In the genomic region with DNA sequence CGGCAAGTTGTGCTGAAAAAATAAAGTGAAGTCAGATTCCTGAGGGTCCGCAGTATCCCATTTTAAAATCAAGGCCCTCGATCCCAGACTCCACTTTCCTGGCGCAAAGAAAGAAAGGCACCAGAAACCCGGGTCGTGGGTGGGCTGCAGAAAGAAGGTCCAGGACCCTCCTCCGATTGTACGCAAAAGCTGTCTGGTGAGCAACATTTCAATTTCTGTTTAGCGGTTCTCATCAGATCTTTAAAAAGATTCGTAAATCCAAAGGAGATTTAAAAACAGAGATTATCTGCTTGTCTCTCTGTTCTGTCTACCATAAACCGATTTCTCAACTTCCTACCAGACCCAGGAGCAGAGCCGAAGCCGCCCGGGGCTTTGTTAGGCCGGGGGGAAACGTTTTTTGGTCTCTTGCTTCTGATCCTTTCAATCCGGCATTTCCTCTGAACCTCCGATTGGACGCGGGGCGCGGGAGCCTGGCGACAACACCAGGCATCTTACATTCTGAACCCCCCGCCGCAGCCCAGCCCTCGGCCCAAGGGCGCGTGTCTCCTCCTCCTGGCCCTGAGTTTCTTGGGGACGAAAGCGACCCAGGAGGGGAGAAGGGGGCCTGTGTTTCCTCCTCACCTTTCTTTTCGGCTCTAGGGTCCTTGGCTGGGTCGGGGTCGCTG, we compare ENCODE assay signal across 14 cellular contexts. TPM values are rescaled to one million over a fixed set of nuclear protein-coding genes. Genes with fewer than 3 reads are reported as not detected.
DNase-seq lines count a peak whose midpoint lies in the region; ATAC-seq and TF ChIP-seq lines count a peak whose summit lies in the region.
"Had no signal": no experiment of that assay in that cellular context is flagged by ENCODE, and none has a peak within 500 bp of the region (broad histone marks: within the 10 kb centered on the region; RNA-seq: fewer than 3 reads in every experiment).

No MANE protein-coding gene starts in this region.

- peaks cover 37% of the 10 kb centered on the region for H3K4me1 Mint-ChIP-seq in endothelial cell (ENCODE audit: unreplicated experiment)

- no peaks in the 10 kb centered on the region for H3K36me3 Mint-ChIP-seq in endothelial cell (ENCODE audit: low read depth, unreplicated experiment)

- H3K4me3 Mint-ChIP-seq in endothelial cell (ENCODE audit: unreplicated experiment), result peak overlapping the region; percentile 57

- no peak overlapping the region for H3K4me3 ChIP-seq in upper lobe of right lung

- peaks cover 40% of the 10 kb centered on the region for H3K4me1 ChIP-seq in upper lobe of right lung

- TF ChIP-seq CTCF in endothelial cell (IDR thresholded peaks at IDR 0.05; ENCODE audit: unreplicated experiment), result no peak
- no peak for TF ChIP-seq CTCF in upper lobe of right lung (IDR thresholded peaks at IDR 0.05)

- DNase-seq in activated CD8-positive, alpha-beta memory T cell treated with anti-CD3 and anti-CD28 coated beads for 24 hours, result peak; percentile 57
- no peak for DNase-seq in activated CD8-positive, alpha-beta memory T cell treated with anti-CD3 and anti-CD28 coated beads, Interleukin-2, amount 50 U/mL, for 4 hours
- DNase-seq in NCI-H2171 (lab: John Stamatoyannopoulos, UW) (peak; percentile 2), endothelial cell (ENCODE audit: low spot score) (no peak), retina (peak; percentile 59), NCI-H1930 (lab: John Stamatoyannopoulos, UW) (no peak), upper lobe of right lung (no peak)
- DNase-seq in stimulated activated CD4-positive, alpha-beta T cell treated with anti-CD3 and anti-CD28 coated beads, Interleukin-4, amount 100 ng/mL, for 4 hours, result no peak
- DNase-seq: C1 segment of cervical spinal cord; effector memory CD4-positive, alpha-beta T cell; NCI-H446 treated with DMSO at 0.1 percent for 48 hours; T1000 had no signal

- no peaks in the 10 kb centered on the region for H3K36me3 ChIP-seq in upper lobe of right lung

- H3K9me3 ChIP-seq in upper lobe of right lung, result no peaks in the 10 kb centered on the region

- intact Hi-C loops in upper lobe of right lung (cut with DNase I), result no loop called here

- H3K27me3 ChIP-seq in upper lobe of right lung, result peaks cover 98% of the 10 kb centered on the region

- no peak for ATAC-seq in upper lobe of right lung

- no peak overlapping the region for H3K27ac Mint-ChIP-seq in endothelial cell (ENCODE audit: unreplicated experiment)
- H3K27ac Mint-ChIP-seq: progenitor cell of endocrine pancreas had no signal

- H3K27me3 Mint-ChIP-seq in endothelial cell (ENCODE audit: unreplicated experiment), result peaks cover 47% of the 10 kb centered on the region

- H3K27ac ChIP-seq in upper lobe of right lung, result no peak overlapping the region

- no peaks in the 10 kb centered on the region for H3K9me3 Mint-ChIP-seq in endothelial cell (ENCODE audit: unreplicated experiment)
- H3K9me3 Mint-ChIP-seq: activated naive CD4-positive, alpha-beta T cell treated with anti-CD3 and anti-CD28 coated beads, Interleukin-2, amount 50 U/mL, for 72 hours had no signal

RNA-seq across cellular contexts. Expression of gene NKX2-5, which starts 0.7 kb away (rescaled TPM):
- not detected for total RNA-seq in endothelial cell (ENCODE audit: unreplicated experiment)
- total RNA-seq in upper lobe of right lung, result not detected

Comparison
In these comparisons a context has a peak if more than half of its experiments do, and no peak if none do; other contexts are left out.
1. DNase-seq: peak in activated CD8-positive, alpha-beta memory T cell treated with anti-CD3 and anti-CD28 coated beads for 24 hours (single experiment), NCI-H2171 (single experiment) and retina (single experiment); none in activated CD8-positive, alpha-beta memory T cell treated with anti-CD3 and anti-CD28 coated beads, Interleukin-2, amount 50 U/mL, for 4 hours (single experiment), endothelial cell (single experiment), NCI-H1930 (0 of 2), upper lobe of right lung (single experiment) and stimulated activated CD4-positive, alpha-beta T cell treated with anti-CD3 and anti-CD28 coated beads, Interleukin-4, amount 100 ng/mL, for 4 hours (0 of 2).